ENCODE assay signal across 22 cellular contexts in genomic region chr1:113805256-113805531, GRCh38. TPM values are rescaled to one million over a fixed set of nuclear protein-coding genes. Genes with fewer than 3 reads are reported as not detected.
A peak's percentile ranks its signal among the peaks of the same experiment; 100 is the strongest.
DNase-seq lines count a peak whose midpoint lies in the region; ATAC-seq and TF ChIP-seq lines count a peak whose summit lies in the region.
"Had no signal": no experiment of that assay in that cellular context is flagged by ENCODE, and none has a peak within 500 bp of the region (broad histone marks: within the 10 kb centered on the region; RNA-seq: fewer than 3 reads in every experiment).

No MANE protein-coding gene starts in this region.

- no peak overlapping the region for H3K4me3 ChIP-seq in GM23248
- H3K4me3 ChIP-seq in coronary artery: peak overlapping the region; percentile 3
- H3K4me3 ChIP-seq in neutrophil (ENCODE audit: low read depth in 1 of 2, low read length in 1 of 2): no peak overlapping the region
- H3K4me3 ChIP-seq: tibial artery had no signal

- H3K79me2 ChIP-seq in GM23248 (ENCODE audit: insufficient read depth): peaks cover 100% of the 10 kb centered on the region

- no peak overlapping the region for H2AFZ ChIP-seq in GM23248

- WGBS in GM23248 (ENCODE audit: low coverage in 1 of 2, low lambda C conversion rate in 2 of 2, missing lambda C conversion rate in 2 of 2), 2 experiments: 96 to 100% methylated on average over 6 of the region's 6 CpGs

- H3K27ac ChIP-seq in GM23248: 0 out of 2 replicates have a peak overlapping the region, but pooled peaks have one; percentile 12
- H3K27ac ChIP-seq in coronary artery: no peak overlapping the region
- H3K27ac ChIP-seq in neutrophil: peak overlapping the region; percentile 57
- H3K27ac ChIP-seq: 22Rv1, WERI-Rb-1 had no signal

- H3K4me1 ChIP-seq in GM23248 (ENCODE audit: insufficient read depth) (peaks cover 33% of the 10 kb centered on the region), neutrophil (ENCODE audit: control insufficient read depth in 1 of 2, insufficient read depth in 1 of 2, low read depth in 1 of 2, low read length in 1 of 2) (peaks cover 29 to 38% of the 10 kb centered on the region in 2 experiments)

- H3K27me3 Mint-ChIP-seq in T-helper 2 cell treated with Interferon-gamma antibody and Interleukin-4, amounts not matched to agents 5 μg/mL and 100 μg/mL, for 36 hours (ENCODE audit: low read depth): no peaks in the 10 kb centered on the region
- H3K27me3 Mint-ChIP-seq: activated naive CD4-positive, alpha-beta T cell treated with anti-CD3 and anti-CD28 coated beads, Interleukin-2, amount 10 ng/mL, durations not matched to agents 7 days and 5 days; B cell; stimulated activated naive B cell treated with anti-CD40 and anti-IgM and Interleukin-4, amounts not matched to agents 10 μg/mL and 1 μg/mL and 100 μg/mL, for 72 hours had no signal

- H3K4me3 Mint-ChIP-seq in T-helper 2 cell treated with Interferon-gamma antibody and Interleukin-4, amounts not matched to agents 5 μg/mL and 100 μg/mL, for 36 hours: no peak overlapping the region
- H3K4me3 Mint-ChIP-seq: activated naive CD4-positive, alpha-beta T cell treated with anti-CD3 and anti-CD28 coated beads, Interleukin-2, amount 10 ng/mL, durations not matched to agents 7 days and 5 days; B cell; stimulated activated naive B cell treated with anti-CD40 and anti-IgM and Interleukin-4, amounts not matched to agents 10 μg/mL and 1 μg/mL and 100 μg/mL, for 72 hours had no signal

- no peak for ATAC-seq in GM18907 (IDR thresholded peaks at IDR 0.05; ENCODE audit: unreplicated experiment)
- ATAC-seq: sciatic nerve had no signal

- TF ChIP-seq CTCF in coronary artery (IDR thresholded peaks at IDR 0.05) (no peak), neutrophil (IDR thresholded peaks at IDR 0.05) (no peak)

- peaks cover 3% of the 10 kb centered on the region; the same call in 1 of the 2 replicates for H3K36me3 ChIP-seq in GM23248 (ENCODE audit: low read depth)
- no peaks in the 10 kb centered on the region for H3K36me3 ChIP-seq in neutrophil

- H3K9me3 ChIP-seq in GM23248 (ENCODE audit: low read depth) (no peaks in the 10 kb centered on the region), neutrophil (no peaks in the 10 kb centered on the region)
- H3K9me3 ChIP-seq: tibial artery had no signal

- H3K27me3 ChIP-seq in GM23248 (replicated peaks; ENCODE audit: insufficient read depth) (no peaks in the 10 kb centered on the region), neutrophil (no peaks in the 10 kb centered on the region)
- H3K27me3 ChIP-seq: tibial artery had no signal

- H3K4me2 ChIP-seq in GM23248 (ENCODE audit: unreplicated experiment): no peak overlapping the region

- no peak for DNase-seq in T-helper 2 cell treated with Interferon-gamma antibody and Interleukin-4, amounts not matched to agents 5 μg/mL and 100 μg/mL, for 36 hours (ENCODE audit: low spot score)
- DNase-seq in T-helper 2 cell (no peak), GM23248 (no peak), coronary artery (ENCODE audit: low spot score) (no peak), NCI-H1092 treated with DMSO at 0.1 percent for 48 hours (lab: John Stamatoyannopoulos, UW) (no peak), SW 1271 (lab: John Stamatoyannopoulos, UW) (no peak)
- DNase-seq: activated naive CD4-positive, alpha-beta T cell treated with anti-CD3 and anti-CD28 coated beads, Interleukin-2, amount 10 ng/mL, durations not matched to agents 7 days and 5 days; Calu3; GOT3; hypothalamus; kidney; NCI-H1417 treated with DMSO at 0.1 percent for 48 hours; NCI-H510A treated with DMSO at 0.1 percent for 48 hours; occipital lobe; stimulated activated naive B cell treated with anti-CD40 and anti-IgM and Interleukin-4, amounts not matched to agents 10 μg/mL and 1 μg/mL and 100 μg/mL, for 72 hours; tibial artery; WERI-Rb-1 had no signal

- H3K9me3 Mint-ChIP-seq in T-helper 2 cell treated with Interferon-gamma antibody and Interleukin-4, amounts not matched to agents 5 μg/mL and 100 μg/mL, for 36 hours: peaks cover 9% of the 10 kb centered on the region
- H3K9me3 Mint-ChIP-seq: stimulated activated naive B cell treated with anti-CD40 and anti-IgM and Interleukin-4, amounts not matched to agents 10 μg/mL and 1 μg/mL and 100 μg/mL, for 72 hours had no signal

- no peak overlapping the region for H3K9ac ChIP-seq in GM23248

- peak overlapping the region; percentile 41 for H3K27ac Mint-ChIP-seq in T-helper 2 cell treated with Interferon-gamma antibody and Interleukin-4, amounts not matched to agents 5 μg/mL and 100 μg/mL, for 36 hours
- H3K27ac Mint-ChIP-seq: activated naive CD4-positive, alpha-beta T cell treated with anti-CD3 and anti-CD28 coated beads, Interleukin-2, amount 10 ng/mL, durations not matched to agents 7 days and 5 days; B cell had no signal

- H4K20me1 ChIP-seq in GM23248 (ENCODE audit: insufficient read depth): no peaks in the 10 kb centered on the region; the same call in 1 of the 2 replicates

- in situ Hi-C loops in GM23248 (cut with MboI): no loop called here

- H3F3A ChIP-seq in GM23248 (ENCODE audit: insufficient read depth): peaks cover 29% of the 10 kb centered on the region

- peaks cover 52% of the 10 kb centered on the region for H3K36me3 Mint-ChIP-seq in T-helper 2 cell treated with Interferon-gamma antibody and Interleukin-4, amounts not matched to agents 5 μg/mL and 100 μg/mL, for 36 hours (ENCODE audit: low read depth)

- H3K4me1 Mint-ChIP-seq in T-helper 2 cell treated with Interferon-gamma antibody and Interleukin-4, amounts not matched to agents 5 μg/mL and 100 μg/mL, for 36 hours (ENCODE audit: low read depth): peaks cover 49% of the 10 kb centered on the region

- H3K9me2 ChIP-seq in GM23248 (ENCODE audit: insufficient read depth): no peaks in the 10 kb centered on the region

RNA-seq across cellular contexts. Expression of gene RSBN1, which starts 7.1 kb away (rescaled TPM):
- total RNA-seq in GM23248 (2014; rRNA removed; shearing (Covaris generic)): 7.5 and 10.0 TPM in 2 replicates
- polyA plus RNA-seq in GM23248 (2016; fragmentation: Nextera tagmentation; extraction: Ambion mirVana): 8.3 and 8.7 TPM in 2 replicates

RNA-seq across cellular contexts. Expression of gene PHTF1, which starts 45.9 kb away (rescaled TPM):
- total RNA-seq in GM23248 (2014; rRNA removed; shearing (Covaris generic)): 17.3 and 18.2 TPM in 2 replicates
- 15.9 TPM in 2 replicates for polyA plus RNA-seq in GM23248 (2016; fragmentation: Nextera tagmentation; extraction: Ambion mirVana)

Comparison
In these comparisons a context has a peak if more than half of its experiments do, and no peak if none do; other contexts are left out.
1. H3K27ac ChIP-seq: peak in GM23248 (single experiment) and neutrophil (single experiment); none in coronary artery (0 of 2).